ENCODE assay signal across 12 cellular contexts in the genomic region with DNA sequence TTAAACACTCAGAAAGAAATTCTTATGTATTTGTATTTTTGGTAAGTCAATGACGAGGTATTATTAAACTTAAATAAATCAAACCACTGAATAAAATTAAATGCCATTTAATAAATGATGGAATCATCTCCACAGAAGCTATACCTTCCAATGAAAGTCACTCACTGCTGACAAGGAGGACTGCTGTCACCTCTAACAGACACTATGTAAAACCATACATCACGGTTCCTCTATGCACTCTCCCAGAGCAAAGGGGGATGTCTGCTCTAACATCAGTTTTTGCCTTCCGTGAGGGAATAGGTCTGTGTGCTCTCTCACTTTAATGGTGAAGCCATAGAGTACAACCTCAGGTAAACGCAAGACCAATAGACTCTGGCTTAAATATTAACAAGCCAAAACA.
A peak's percentile ranks its signal among the peaks of the same experiment; 100 is the strongest.
DNase-seq lines count a peak whose midpoint lies in the region; ATAC-seq, FAIRE-seq and TF ChIP-seq lines count a peak whose summit lies in the region.
"Had no signal": no experiment of that assay in that cellular context is flagged by ENCODE, and none has a peak within 500 bp of the region (broad histone marks: within the 10 kb centered on the region; RNA-seq: fewer than 3 reads in every experiment).

No MANE protein-coding gene starts in this region.

- DNase-seq in T-helper 1 cell (no peak), mesenchymal stem cell (no peak), NCI-H2171 treated with DMSO at 0.1 percent for 48 hours (lab: John Stamatoyannopoulos, UW) (no peak), NCI-H187 (lab: John Stamatoyannopoulos, UW) (no peak), H54 (ENCODE audit: insufficient read length, low spot score) (no peak)
- DNase-seq: GDM1 had no signal

- H4K91ac ChIP-seq in mesenchymal stem cell (ENCODE audit: low read length), result no peak overlapping the region

- H2AFZ ChIP-seq in mesenchymal stem cell (ENCODE audit: low read depth, low read length), result no peak overlapping the region

- H3K27me3 Mint-ChIP-seq in T-helper 1 cell treated with Interleukin-12 subunit alpha and Interleukin-12 subunit beta and Interleukin-4 antibody, amounts not matched to agents 30 μg/mL and 1 μg/mL, for 36 hours (ENCODE audit: low read depth), result no peaks in the 10 kb centered on the region

- ATAC-seq in GM21526 (IDR thresholded peaks at IDR 0.05; ENCODE audit: low FRiP score, unreplicated experiment), result peak; percentile 32
- peak; percentile 17 for ATAC-seq in HG03520 (IDR thresholded peaks at IDR 0.05; ENCODE audit: unreplicated experiment)

- H3K9ac ChIP-seq in mesenchymal stem cell (ENCODE audit: low read length), result peak overlapping the region; percentile 31

- no peak overlapping the region for H3K4me2 ChIP-seq in mesenchymal stem cell (ENCODE audit: low read length, poor library complexity, severe bottlenecking)

- H3K4me1 ChIP-seq in mesenchymal stem cell (ENCODE audit: control insufficient read depth, insufficient read depth, low read depth, low read length), result peaks cover 34% of the 10 kb centered on the region
- H3K4me1 ChIP-seq: HAP-1 had no signal

- peak overlapping the region; percentile 4 for H3K27ac ChIP-seq in mesenchymal stem cell (ENCODE audit: low read length, poor library complexity, severe bottlenecking)
- H3K27ac ChIP-seq: 22Rv1 had no signal

- H2BK120ac ChIP-seq in mesenchymal stem cell (ENCODE audit: low read depth, low read length), result no peak overlapping the region

- no peak for FAIRE-seq in H54 (lab: Jason Lieb, UNC)

- H3K18ac ChIP-seq in mesenchymal stem cell (ENCODE audit: low read depth in 1 of 2, low read length in 2 of 2), result no peak overlapping the region

- peaks cover 41% of the 10 kb centered on the region for H3K4me1 Mint-ChIP-seq in T-helper 1 cell treated with Interleukin-12 subunit alpha and Interleukin-12 subunit beta and Interleukin-4 antibody, amounts not matched to agents 30 μg/mL and 1 μg/mL, for 36 hours (ENCODE audit: low read depth)

- no peak overlapping the region for H4K8ac ChIP-seq in mesenchymal stem cell (ENCODE audit: low read length)

- no peak overlapping the region for H3K14ac ChIP-seq in mesenchymal stem cell (ENCODE audit: low read length in 2 of 2)

- H3K4ac ChIP-seq in mesenchymal stem cell (ENCODE audit: low read depth in 1 of 2, low read length in 2 of 2), result no peak overlapping the region

- H2AK5ac ChIP-seq in mesenchymal stem cell (ENCODE audit: low read length, severe bottlenecking), result no peak overlapping the region

- H2BK12ac ChIP-seq in mesenchymal stem cell (ENCODE audit: low read length in 2 of 2), result no peak overlapping the region

- H3K36me3 Mint-ChIP-seq in T-helper 1 cell treated with Interleukin-12 subunit alpha and Interleukin-12 subunit beta and Interleukin-4 antibody, amounts not matched to agents 30 μg/mL and 1 μg/mL, for 36 hours (ENCODE audit: low read depth), result peaks cover 2% of the 10 kb centered on the region

- peaks cover 28 to 68% of the 10 kb centered on the region in 2 experiments for H3K36me3 ChIP-seq in mesenchymal stem cell (ENCODE audit: control insufficient read depth in 1 of 2, insufficient read depth in 2 of 2, low read depth in 1 of 2, low read length in 2 of 2)

- no peaks in the 10 kb centered on the region for H3K9me3 ChIP-seq in mesenchymal stem cell (ENCODE audit: control insufficient read depth, low read length)
- H3K9me3 ChIP-seq: HAP-1 had no signal

- H3K23ac ChIP-seq in mesenchymal stem cell (ENCODE audit: low read length in 2 of 2), result no peak overlapping the region

- H3K27me3 ChIP-seq in mesenchymal stem cell (ENCODE audit: control insufficient read depth in 1 of 2, insufficient read depth in 1 of 2, low read length in 2 of 2), result no peaks in the 10 kb centered on the region

- no peak overlapping the region for H3K4me3 Mint-ChIP-seq in T-helper 1 cell treated with Interleukin-12 subunit alpha and Interleukin-12 subunit beta and Interleukin-4 antibody, amounts not matched to agents 30 μg/mL and 1 μg/mL, for 36 hours
- H3K4me3 Mint-ChIP-seq: brain had no signal

- no peak overlapping the region for H2BK15ac ChIP-seq in mesenchymal stem cell (ENCODE audit: low read depth, poor library complexity, severe bottlenecking)

- H3K4me3 ChIP-seq in mesenchymal stem cell (ENCODE audit: insufficient read depth in 1 of 2, low read depth in 1 of 2, low read length in 2 of 2), result peak overlapping the region in 1 of 2 experiments; percentile 36
- H3K4me3 ChIP-seq: HAP-1 had no signal

- TF ChIP-seq POLR2A in H54 (IDR thresholded peaks at IDR 0.05; ENCODE audit: low read depth, low read length), result no peak

- 66% methylated on average over 4 of the region's 4 CpGs for WGBS in mesenchymal stem cell

- no peaks in the 10 kb centered on the region for H3K9me3 Mint-ChIP-seq in T-helper 1 cell treated with Interleukin-12 subunit alpha and Interleukin-12 subunit beta and Interleukin-4 antibody, amounts not matched to agents 30 μg/mL and 1 μg/mL, for 36 hours

- peak overlapping the region; percentile 29 for H3K27ac Mint-ChIP-seq in T-helper 1 cell treated with Interleukin-12 subunit alpha and Interleukin-12 subunit beta and Interleukin-4 antibody, amounts not matched to agents 30 μg/mL and 1 μg/mL, for 36 hours
- H3K27ac Mint-ChIP-seq: brain had no signal

- H2BK5ac ChIP-seq in mesenchymal stem cell (ENCODE audit: low read depth, low read length, poor library complexity, severe bottlenecking), result no peak overlapping the region

- peaks cover 54% of the 10 kb centered on the region for H3K79me1 ChIP-seq in mesenchymal stem cell (replicated peaks; ENCODE audit: low read length, poor library complexity, severe bottlenecking)
